In the genomic region with DNA sequence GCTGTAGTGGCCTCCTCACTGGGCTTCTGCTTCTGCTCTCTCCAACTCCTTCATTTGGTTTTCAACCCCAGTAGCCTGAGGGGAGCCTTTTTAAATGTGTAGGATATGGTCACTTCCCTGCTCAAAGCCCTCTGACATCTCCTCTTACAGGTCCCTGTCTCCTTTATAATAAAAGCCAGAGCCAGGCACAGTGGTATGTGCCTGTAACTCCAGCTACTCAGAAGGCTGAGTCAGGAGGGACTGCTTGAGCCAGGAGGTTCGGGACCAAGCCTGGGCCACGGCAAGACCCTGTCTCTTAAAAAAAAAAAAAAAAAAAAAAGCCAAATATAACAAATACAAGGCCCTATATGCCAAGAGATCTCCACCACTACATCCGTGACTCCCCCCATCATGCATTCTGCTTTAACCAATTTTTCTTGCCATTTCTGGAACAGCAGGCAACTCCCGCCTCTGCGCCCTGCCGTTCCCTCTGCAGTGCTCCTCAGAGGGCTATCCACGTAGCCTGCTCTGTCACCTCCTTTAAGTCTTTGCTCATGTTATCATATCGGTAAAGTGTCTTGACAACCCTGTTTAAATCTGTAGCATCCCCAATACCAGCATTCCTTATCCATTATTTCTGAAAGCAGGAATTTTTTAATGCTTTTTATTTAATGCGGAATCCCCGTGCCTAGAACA, we compare ENCODE assay signal across 9 cellular contexts. TPM values are rescaled to one million over a fixed set of nuclear protein-coding genes. Genes with fewer than 3 reads are reported as not detected.
A peak's percentile ranks its signal among the peaks of the same experiment; 100 is the strongest.
DNase-seq lines count a peak whose midpoint lies in the region; TF ChIP-seq lines count a peak whose summit lies in the region.
"Had no signal": no experiment of that assay in that cellular context is flagged by ENCODE, and none has a peak within 500 bp of the region (broad histone marks: within the 10 kb centered on the region; RNA-seq: fewer than 3 reads in every experiment).

No MANE protein-coding gene starts in this region.

- no peak overlapping the region for H3K9ac ChIP-seq in iPS-18a (ENCODE audit: low read length)

- H3K4me1 ChIP-seq in iPS-18a (ENCODE audit: control insufficient read depth, low read depth, low read length) (peaks cover 5% of the 10 kb centered on the region), stomach (peaks cover 7 to 16% (median 16%) of the 10 kb centered on the region in 4 donors)

- TF ChIP-seq POLR2A in stomach (IDR thresholded peaks at IDR 0.05): no peak

- H3K27ac ChIP-seq in iPS-18a (ENCODE audit: low read length) (no peak overlapping the region), stomach (peak overlapping the region in 4 of 5 donors; percentile 84 to 96 (median 92))

- CTCF ChIA-PET in activated CD4-positive, alpha-beta memory T cell treated with anti-CD3 and anti-CD28 coated beads for 36 hours (lab: Charles Lee): interaction anchor here (1.2 to 6.0 kb wide), 4 partner anchors 8 to 324 kb away, joined by 4 to 48 read pairs (median 26); partner anchors contain the start of genes DCTPP1 and ZNF771

- no peaks in the 10 kb centered on the region for H3K27me3 Mint-ChIP-seq in T-helper 1 cell treated with Interleukin-12 subunit alpha and Interleukin-12 subunit beta and Interleukin-4 antibody, amounts not matched to agents 30 μg/mL and 1 μg/mL, for 36 hours (ENCODE audit: low read depth)
- no peaks in the 10 kb centered on the region for H3K27me3 Mint-ChIP-seq in activated CD4-positive, alpha-beta memory T cell treated with anti-CD3 and anti-CD28 coated beads for 36 hours

- H3K9me3 Mint-ChIP-seq in T-helper 1 cell treated with Interleukin-12 subunit alpha and Interleukin-12 subunit beta and Interleukin-4 antibody, amounts not matched to agents 30 μg/mL and 1 μg/mL, for 36 hours: no peaks in the 10 kb centered on the region
- no peaks in the 10 kb centered on the region for H3K9me3 Mint-ChIP-seq in activated CD4-positive, alpha-beta memory T cell treated with anti-CD3 and anti-CD28 coated beads for 36 hours

- no peak for TF ChIP-seq CTCF in stomach (IDR thresholded peaks at IDR 0.05)

- H3K9me3 ChIP-seq in iPS-18a (ENCODE audit: control insufficient read depth, low read depth, low read length): no peaks in the 10 kb centered on the region
- no peaks in the 10 kb centered on the region for H3K9me3 ChIP-seq in stomach

- H3K27me3 ChIP-seq in iPS-18a (ENCODE audit: control insufficient read depth, insufficient read depth, low read length) (no peaks in the 10 kb centered on the region), stomach (no peaks in the 10 kb centered on the region)

- no peak for TF ChIP-seq EP300 in stomach (IDR thresholded peaks at IDR 0.05)

- peaks cover 34% of the 10 kb centered on the region for H3K4me1 Mint-ChIP-seq in T-helper 1 cell treated with Interleukin-12 subunit alpha and Interleukin-12 subunit beta and Interleukin-4 antibody, amounts not matched to agents 30 μg/mL and 1 μg/mL, for 36 hours (ENCODE audit: low read depth)
- H3K4me1 Mint-ChIP-seq in activated CD4-positive, alpha-beta memory T cell treated with anti-CD3 and anti-CD28 coated beads for 36 hours (ENCODE audit: low read depth): peaks cover 32% of the 10 kb centered on the region

- peaks cover 28% of the 10 kb centered on the region for H3K36me3 Mint-ChIP-seq in T-helper 1 cell treated with Interleukin-12 subunit alpha and Interleukin-12 subunit beta and Interleukin-4 antibody, amounts not matched to agents 30 μg/mL and 1 μg/mL, for 36 hours (ENCODE audit: low read depth)
- H3K36me3 Mint-ChIP-seq in activated CD4-positive, alpha-beta memory T cell treated with anti-CD3 and anti-CD28 coated beads for 36 hours: peaks cover 34% of the 10 kb centered on the region

- H3K36me3 ChIP-seq in iPS-18a (ENCODE audit: control insufficient read depth, low read depth, low read length): peaks cover 16% of the 10 kb centered on the region
- peaks cover under 1 to 42% (median 25%) of the 10 kb centered on the region in 4 donors for H3K36me3 ChIP-seq in stomach

- H3K27ac Mint-ChIP-seq in T-helper 1 cell treated with Interleukin-12 subunit alpha and Interleukin-12 subunit beta and Interleukin-4 antibody, amounts not matched to agents 30 μg/mL and 1 μg/mL, for 36 hours: no peak overlapping the region
- peak overlapping the region; percentile 1 for H3K27ac Mint-ChIP-seq in activated CD4-positive, alpha-beta memory T cell treated with anti-CD3 and anti-CD28 coated beads for 36 hours

- no peak for DNase-seq in T-helper 1 cell
- DNase-seq in activated CD4-positive, alpha-beta memory T cell treated with anti-CD3 and anti-CD28 coated beads for 36 hours: no peak
- DNase-seq in stomach: no peak
- no peak for DNase-seq in GM03348 (ENCODE audit: low spot score)
- no peak for DNase-seq in SW 1271 (lab: John Stamatoyannopoulos, UW)
- no peak for DNase-seq in stimulated activated CD4-positive, alpha-beta T cell treated with anti-CD3 and anti-CD28 coated beads, Interleukin-1b, Interleukin-23, amount 100 ng/mL, for 48 hours

- intact Hi-C loops in activated CD4-positive, alpha-beta memory T cell treated with anti-CD3 and anti-CD28 coated beads for 36 hours (cut with micrococcal nuclease): no loop called here
- intact Hi-C loops in stomach (cut with DNase I; ENCODE audit: low total_unique reads): loop anchor here (10.0 kb wide), 1 partner anchor 52 kb away; no protein-coding TSS in a partner anchor

- POLR2A ChIA-PET in activated CD4-positive, alpha-beta memory T cell treated with anti-CD3 and anti-CD28 coated beads for 36 hours (lab: Charles Lee): interaction anchor here (0.9 kb wide), 1 partner anchor 9 kb away, joined by 3 read pairs; the partner anchor contains the start of gene ZNF771

- peak overlapping the region; percentile 59 for H3K4me3 ChIP-seq in iPS-18a (ENCODE audit: low read length)
- peak overlapping the region; percentile 62 to 65 (median 64) for H3K4me3 ChIP-seq in stomach

- 79 to 86% (median 82%) methylated on average over 10 of the region's 10 CpGs for WGBS in stomach, 5 donors

- H3K4me3 Mint-ChIP-seq in T-helper 1 cell treated with Interleukin-12 subunit alpha and Interleukin-12 subunit beta and Interleukin-4 antibody, amounts not matched to agents 30 μg/mL and 1 μg/mL, for 36 hours: peak overlapping the region; percentile 2
- H3K4me3 Mint-ChIP-seq in activated CD4-positive, alpha-beta memory T cell treated with anti-CD3 and anti-CD28 coated beads for 36 hours: peak overlapping the region; percentile 39

RNA-seq across cellular contexts. Expression of gene ZNF771, which starts 9.4 kb away (rescaled TPM):
- total RNA-seq in activated CD4-positive, alpha-beta memory T cell treated with anti-CD3 and anti-CD28 coated beads for 36 hours: 1 to 10 TPM; 5.4 to 5.7 TPM
- total RNA-seq in stomach: 10 to 100 TPM in 2 of 5 donors, 1 to 10 TPM in 3; 1.2 to 28.7 (median 6.7) TPM
- 10 to 100 TPM in 1 of 3 donors, 1 to 10 TPM in 2; 3.4 to 11.0 (median 6.5) TPM for polyA plus RNA-seq in stomach

RNA-seq across cellular contexts. Expression of gene DCTPP1, which starts 13.1 kb away (rescaled TPM):
- total RNA-seq in activated CD4-positive, alpha-beta memory T cell treated with anti-CD3 and anti-CD28 coated beads for 36 hours: 10 to 100 TPM; 87.5 to 96.6 TPM
- 10 to 100 TPM in 4 of 5 donors, not detected in 1; 15.5 to 47.8 (median 27.1) TPM for total RNA-seq in stomach
- 10 to 100 TPM; 28.0 to 50.2 (median 50.1) TPM for polyA plus RNA-seq in stomach

RNA-seq across cellular contexts. Expression of gene ZNF48, which starts 21.5 kb away (rescaled TPM):
- total RNA-seq in activated CD4-positive, alpha-beta memory T cell treated with anti-CD3 and anti-CD28 coated beads for 36 hours: 10 to 100 TPM; 13.1 to 13.6 TPM
- total RNA-seq in stomach: 10 to 100 TPM in 1 of 5 donors, 1 to 10 TPM in 4; 4.0 to 33.6 (median 5.4) TPM
- polyA plus RNA-seq in stomach: 1 to 10 TPM; 3.9 to 5.5 (median 4.6) TPM

RNA-seq across cellular contexts. Expression of gene SEPHS2, which starts 28.9 kb away (rescaled TPM):
- total RNA-seq in activated CD4-positive, alpha-beta memory T cell treated with anti-CD3 and anti-CD28 coated beads for 36 hours: 10 to 100 TPM; 61.4 to 61.7 TPM
- total RNA-seq in stomach: 100 to 1,000 TPM in 1 of 5 donors, 10 to 100 TPM in 4; 30.7 to 167 (median 41.4) TPM
- 10 to 100 TPM; 36.8 to 66.1 (median 61.1) TPM for polyA plus RNA-seq in stomach

RNA-seq across cellular contexts. Expression of gene SEPTIN1, which starts 34.4 kb away (rescaled TPM):
- total RNA-seq in activated CD4-positive, alpha-beta memory T cell treated with anti-CD3 and anti-CD28 coated beads for 36 hours: 100 to 1,000 TPM; 199 to 202 TPM
- 1 to 10 TPM in 3 of 5 donors, under 1 TPM in 1, not detected in 1; 0.72 to 6.2 (median 3.9) TPM for total RNA-seq in stomach
- polyA plus RNA-seq in stomach: 10 to 100 TPM in 1 of 3 donors, 1 to 10 TPM in 2; 5.2 to 10.5 (median 7.0) TPM
- polyA plus RNA-seq: AG04450 had no signal
